ENCODE assay signal across 12 cellular contexts in genomic region chr3:149654188-149654601, GRCh38. TPM values are rescaled to one million over a fixed set of nuclear protein-coding genes. Genes with fewer than 3 reads are reported as not detected.
DNase-seq lines count a peak whose midpoint lies in the region; ATAC-seq, FAIRE-seq and TF ChIP-seq lines count a peak whose summit lies in the region.
"Had no signal": no experiment of that assay in that cellular context is flagged by ENCODE, and none has a peak within 500 bp of the region (broad histone marks: within the 10 kb centered on the region; RNA-seq: fewer than 3 reads in every experiment).

No MANE protein-coding gene starts in this region.

- TF ChIP-seq EP300 in A549 (IDR thresholded peaks at IDR 0.05) = no peak

- H3K9me3 ChIP-seq in A549 (no peaks in the 10 kb centered on the region), muscle layer of colon (ENCODE audit: low read length) (no peaks in the 10 kb centered on the region)
- H3K9me3 ChIP-seq: BE2C had no signal

- H3K36me3 ChIP-seq in muscle layer of colon (ENCODE audit: insufficient read depth, low read length) = peaks cover 17% of the 10 kb centered on the region
- H3K36me3 ChIP-seq: BE2C had no signal

- no peak overlapping the region for H3K9ac ChIP-seq in muscle layer of colon (ENCODE audit: low read length)

- H3K4me3 ChIP-seq in A549 (peak overlapping the region; percentile 90; the same call in 2 of the 3 replicates), coronary artery (peak overlapping the region; percentile 82), muscle layer of colon (ENCODE audit: low read depth in 1 of 2, low read length in 2 of 2) (peak overlapping the region; percentile 16 to 49)

- no peak for FAIRE-seq in A549 (lab: Jason Lieb, UNC)

- H3K4me2 ChIP-seq in A549 = peak overlapping the region; percentile 91

- H3K4me1 ChIP-seq in A549 = peaks cover 56% of the 10 kb centered on the region
- peaks cover 49% of the 10 kb centered on the region for H3K4me1 ChIP-seq in muscle layer of colon (ENCODE audit: insufficient read depth, low read length)
- H3K4me1 ChIP-seq: BE2C had no signal

- no peak for DNase-seq in A549 (ENCODE audit: low read depth in 1 of 2, low spot score in 1 of 2)
- DNase-seq in M059J (ENCODE audit: low read depth) = peak; percentile 90
- DNase-seq in coronary artery (ENCODE audit: low spot score) = no peak
- DNase-seq in UCSD-AML1 (lab: John Stamatoyannopoulos, UW; ENCODE audit: unreplicated experiment) = no peak
- no peak for DNase-seq in NCI-H748 treated with DMSO at 0.1 percent for 48 hours (lab: John Stamatoyannopoulos, UW)
- DNase-seq: activated T-cell treated with anti-CD3 and anti-CD28 coated beads, Interleukin-2, amount 50 U/mL, for 24 hours; BE2C; NCI-H2171 treated with DMSO at 0.1 percent for 48 hours; T-helper 1 cell had no signal

- ATAC-seq in A549 (no peak), GM19452 (IDR thresholded peaks at IDR 0.05; ENCODE audit: unreplicated experiment) (no peak), HG02642 (IDR thresholded peaks at IDR 0.05; ENCODE audit: poor library complexity, unreplicated experiment) (no peak)

- POLR2A ChIA-PET in A549 (lab: Yijun Ruan, JAX) = interaction anchor here (1.5 kb wide), 1 partner anchor 19 kb away, joined by 4 read pairs; no protein-coding TSS in a partner anchor

- CTCF ChIA-PET in A549 (lab: Yijun Ruan, JAX) = interaction anchor here (0.7 to 4.4 kb wide), 9 partner anchors 13 to 136 kb away, joined by 3 to 16 read pairs (median 4); no protein-coding TSS in a partner anchor

- TF ChIP-seq RAD21 in A549 (conservative IDR thresholded peaks at IDR 0.05 in 1 of 2, IDR thresholded peaks at IDR 0.05 in 1 of 2) = no peak

- H3K27me3 ChIP-seq in muscle layer of colon (ENCODE audit: control insufficient read depth in 1 of 2, insufficient read depth in 2 of 2, low read length in 2 of 2) = no peaks in the 10 kb centered on the region

- H3K27ac ChIP-seq in A549 = peak overlapping the region in 1 of 2 experiments; percentile 55; a peak in 4 of 6 replicates
- peak overlapping the region; percentile 50 to 98 for H3K27ac ChIP-seq in coronary artery
- peak overlapping the region; percentile 61 for H3K27ac ChIP-seq in muscle layer of colon (ENCODE audit: low read depth, low read length)

- TF ChIP-seq CTCF in A549 (IDR thresholded peaks at IDR 0.05) = no peak
- TF ChIP-seq CTCF in coronary artery (IDR thresholded peaks at IDR 0.05) = no peak

- TF ChIP-seq POLR2A in A549 (IDR thresholded peaks at IDR 0.05; ENCODE audit: low read length) = no peak

TF ChIP-seq in A549, 52 proteins besides CTCF, POLR2A, EP300 and RAD21:
- TF ChIP-seq NR3C1 (IDR thresholded peaks at IDR 0.05) (no peak), NFE2L2 (conservative IDR thresholded peaks at IDR 0.05; ENCODE audit: low read length) (no peak), CHD4 (IDR thresholded peaks at IDR 0.05; ENCODE audit: borderline replicate concordance) (no peak), ZSCAN20 (CRISPR knock-in tag; IDR thresholded peaks at IDR 0.05) (no peak), RARB (CRISPR knock-in tag; IDR thresholded peaks at IDR 0.05) (no peak), TFCP2L1 (CRISPR knock-in tag; IDR thresholded peaks at IDR 0.05) (no peak), CBX2 (IDR thresholded peaks at IDR 0.05; ENCODE audit: borderline replicate concordance, low read depth) (no peak), ELK1 (IDR thresholded peaks at IDR 0.05; ENCODE audit: low read depth, low read length) (no peak), TP53 (CRISPR knock-in tag; IDR thresholded peaks at IDR 0.05) (no peak), SREBF2 (IDR thresholded peaks at IDR 0.05) (no peak), KDM1A (IDR thresholded peaks at IDR 0.05; ENCODE audit: low read depth) (no peak), PHF8 (IDR thresholded peaks at IDR 0.05; ENCODE audit: borderline replicate concordance, low read depth) (no peak), NPAS2 (CRISPR knock-in tag; IDR thresholded peaks at IDR 0.05; ENCODE audit: borderline replicate concordance) (no peak), RCOR1 (IDR thresholded peaks at IDR 0.05; ENCODE audit: low read depth, low read length) (no peak)
- TF ChIP-seq, protein P1, sequence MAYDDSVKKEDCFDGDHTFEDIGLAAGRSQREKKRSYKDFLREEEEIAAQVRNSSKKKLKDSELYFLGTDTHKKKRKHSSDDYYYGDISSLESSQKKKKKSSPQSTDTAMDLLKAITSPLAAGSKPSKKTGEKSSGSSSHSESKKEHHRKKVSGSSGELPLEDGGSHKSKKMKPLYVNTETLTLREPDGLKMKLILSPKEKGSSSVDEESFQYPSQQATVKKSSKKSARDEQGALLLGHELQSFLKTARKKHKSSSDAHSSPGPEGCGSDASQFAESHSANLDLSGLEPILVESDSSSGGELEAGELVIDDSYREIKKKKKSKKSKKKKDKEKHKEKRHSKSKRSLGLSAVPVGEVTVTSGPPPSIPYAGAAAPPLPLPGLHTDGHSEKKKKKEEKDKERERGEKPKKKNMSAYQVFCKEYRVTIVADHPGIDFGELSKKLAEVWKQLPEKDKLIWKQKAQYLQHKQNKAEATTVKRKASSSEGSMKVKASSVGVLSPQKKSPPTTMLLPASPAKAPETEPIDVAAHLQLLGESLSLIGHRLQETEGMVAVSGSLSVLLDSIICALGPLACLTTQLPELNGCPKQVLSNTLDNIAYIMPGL (CRISPR knock-in tag; IDR thresholded peaks at IDR 0.05; ENCODE audit: borderline replicate concordance) = no peak

RNA-seq across cellular contexts. Expression of gene WWTR1, which starts 3.6 kb away (rescaled TPM):
- polyA plus RNA-seq in A549 (2011; rRNA removed) (164 and 216 TPM in 2 replicates), A549 (2017; fragmentation: RNase III; extraction: RNeasy Plus Mini Kit Qiagen cat#74134 plus additional on column Dnase treatment) (93.9 to 103 TPM (median 99.7 TPM) in 3 replicates)
- polyA plus RNA-seq in A549 (2012; cell fraction: cytosol; rRNA removed) = 83.5 and 88.4 TPM in 2 replicates
- 88.2 and 134 TPM in 2 replicates for polyA plus RNA-seq in A549 (2012; cell fraction: nucleus; rRNA removed)
- polyA minus RNA-seq in A549 (2011; rRNA and poly(A)+ RNA removed) = 192 and 265 TPM in 2 replicates
- 25.0 and 36.4 TPM in 2 replicates for total RNA-seq in M059J (2014; rRNA removed; shearing (Covaris generic))

Comparison
In these comparisons a context has a peak if more than half of its experiments do, and no peak if none do; other contexts are left out.
1. H3K4me3 ChIP-seq: peak in every context shown above with its lines; median percentile 90 in A549; 82 in coronary artery; 32 in muscle layer of colon.